ENCODE assay signal across 8 cellular contexts in the genomic region with DNA sequence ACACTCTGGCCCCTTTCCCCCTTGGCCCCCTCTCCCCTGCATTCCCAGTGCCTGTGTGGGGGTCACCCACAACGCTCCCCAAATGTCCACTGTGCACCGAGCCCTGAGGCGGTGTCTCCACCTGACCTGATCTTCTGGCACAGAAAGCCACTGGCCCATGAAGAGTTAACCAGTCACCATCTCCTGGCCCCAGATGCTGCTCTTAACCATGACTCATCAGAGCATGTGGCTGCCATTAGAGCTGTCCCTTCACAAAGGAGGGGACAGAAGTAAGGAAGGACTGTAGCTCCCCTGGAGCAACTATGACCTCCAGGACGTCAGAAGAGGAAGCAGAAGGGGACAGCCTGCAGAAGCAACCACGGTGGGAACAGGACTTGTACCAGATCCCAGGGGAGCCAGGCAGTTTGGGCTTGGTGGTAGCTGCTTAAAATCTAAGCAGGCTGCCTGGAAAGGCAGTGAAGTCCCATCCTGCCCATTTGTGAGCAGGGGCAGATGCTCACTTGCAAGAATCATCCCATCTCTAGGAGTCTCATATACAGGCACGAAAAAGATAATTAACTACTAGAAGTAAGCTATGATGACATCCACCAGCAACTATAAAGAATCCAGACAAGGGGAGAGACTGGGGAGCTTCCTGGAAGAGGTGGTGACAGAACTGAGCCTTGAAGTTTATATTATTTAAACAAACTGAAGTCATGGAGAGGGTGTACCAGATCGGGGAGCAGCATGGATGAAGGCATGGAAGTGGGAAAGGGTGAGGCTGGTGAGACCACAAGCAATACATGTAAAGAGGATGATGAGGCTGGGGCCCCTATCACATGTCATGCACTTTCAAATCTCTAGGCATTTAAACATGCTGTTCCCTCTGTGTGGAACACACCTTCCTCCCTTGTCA. TPM values are rescaled to one million over a fixed set of nuclear protein-coding genes. Genes with fewer than 3 reads are reported as not detected.
DNase-seq lines count a peak whose midpoint lies in the region; ATAC-seq, FAIRE-seq and TF ChIP-seq lines count a peak whose summit lies in the region.

No MANE protein-coding gene starts in this region.

- no peaks in the 10 kb centered on the region for H3K36me3 ChIP-seq in BLaER1 treated with 17β-estradiol and CSF1 and Interleukin-3, amounts not matched to agents 10 nM and 100 nM
- H3K36me3 ChIP-seq in HUES64 (ENCODE audit: insufficient read depth, low read length): no peaks in the 10 kb centered on the region

- CTCF ChIA-PET in T-cell (lab: Charles Lee): no interaction called here

- H3K27ac Mint-ChIP-seq in T-cell: peak overlapping the region in 1 of 2 donors; percentile 25
- H3K27ac Mint-ChIP-seq in nephron progenitor cell: peak overlapping the region; percentile 20

- H3K9me3 ChIP-seq in BLaER1 treated with 17β-estradiol and CSF1 and Interleukin-3, amounts not matched to agents 10 nM and 100 nM (replicated peaks in 1 of 11): no peaks in the 10 kb centered on the region
- H3K9me3 ChIP-seq in HUES64 (ENCODE audit: insufficient read depth, low read depth, low read length): no peaks in the 10 kb centered on the region

- H3K4me2 ChIP-seq in BLaER1 treated with 17β-estradiol and CSF1 and Interleukin-3, amounts not matched to agents 10 nM and 100 nM: peak overlapping the region; percentile 63 to 94 (median 73); a peak in 21 of 22 replicates

- peaks cover 25 to 49% (median 44%) of the 10 kb centered on the region in 11 experiments for H3K27me3 ChIP-seq in BLaER1 treated with 17β-estradiol and CSF1 and Interleukin-3, amounts not matched to agents 10 nM and 100 nM
- peaks cover 18% of the 10 kb centered on the region for H3K27me3 ChIP-seq in HUES64 (ENCODE audit: insufficient read depth, low read length)

- no peaks in the 10 kb centered on the region for H4K20me1 ChIP-seq in BLaER1 treated with 17β-estradiol and CSF1 and Interleukin-3, amounts not matched to agents 10 nM and 100 nM

- H3K27ac ChIP-seq in BLaER1 treated with 17β-estradiol and CSF1 and Interleukin-3, amounts not matched to agents 10 nM and 100 nM: no peak overlapping the region
- no peak overlapping the region for H3K27ac ChIP-seq in HUES64 (ENCODE audit: low read depth, low read length)

- peaks cover 27 to 38% of the 10 kb centered on the region in 2 donors for H3K27me3 Mint-ChIP-seq in T-cell
- H3K27me3 Mint-ChIP-seq in nephron progenitor cell (ENCODE audit: low read depth, poor library complexity): peaks cover 28% of the 10 kb centered on the region

- H3K4me1 ChIP-seq in BLaER1 treated with 17β-estradiol and CSF1 and Interleukin-3, amounts not matched to agents 10 nM and 100 nM: peaks cover 12 to 20% (median 16%) of the 10 kb centered on the region in 10 experiments
- H3K4me1 ChIP-seq in HUES64 (ENCODE audit: insufficient read depth, low read length): peaks cover 21% of the 10 kb centered on the region

- H3K4me1 Mint-ChIP-seq in T-cell: peaks cover 8 to 9% (median 8%) of the 10 kb centered on the region in 3 donors
- H3K4me1 Mint-ChIP-seq in nephron progenitor cell: peaks cover 24% of the 10 kb centered on the region

- H3K9me3 Mint-ChIP-seq in T-cell (no peaks in the 10 kb centered on the region), nephron progenitor cell (no peaks in the 10 kb centered on the region)

- WGBS in HUES64: 38% methylated on average over 6 of the region's 7 CpGs

- H3K36me3 Mint-ChIP-seq in T-cell (no peaks in the 10 kb centered on the region), nephron progenitor cell (ENCODE audit: low read depth) (no peaks in the 10 kb centered on the region)

- DNase-seq in GM18507 (ENCODE audit: extremely low spot score, insufficient read length, low read depth) (peak; percentile 46), T-cell (no peak), fibroblast of gingiva (ENCODE audit: low read depth) (peak; percentile 37), nephron progenitor cell (no peak)
- no peak for DNase-seq in stimulated activated CD4-positive, alpha-beta T cell treated with anti-CD3 and anti-CD28 coated beads, Interleukin-15, amount 100 ng/mL, for 24 hours

- peak overlapping the region in 3 of 10 experiments; percentile 46 to 64 (median 52); a peak in 3 of 20 replicates for H3K4me3 ChIP-seq in BLaER1 treated with 17β-estradiol and CSF1 and Interleukin-3, amounts not matched to agents 10 nM and 100 nM
- H3K4me3 ChIP-seq in HUES64 (ENCODE audit: low read length): peak overlapping the region; percentile 74

- H3K9ac ChIP-seq in BLaER1 treated with 17β-estradiol and CSF1 and Interleukin-3, amounts not matched to agents 10 nM and 100 nM: no peak overlapping the region
- peak overlapping the region; percentile 48; the same call in 1 of the 2 replicates for H3K9ac ChIP-seq in HUES64 (ENCODE audit: low read depth, low read length)

- no peak for ATAC-seq in T-cell (replicated peaks in 1 of 4)
- no peak for ATAC-seq in GM19035 (IDR thresholded peaks at IDR 0.05; ENCODE audit: unreplicated experiment)

- peak overlapping the region; percentile 72 to 76 (median 75) for H3K4me3 Mint-ChIP-seq in T-cell
- H3K4me3 Mint-ChIP-seq in nephron progenitor cell: peak overlapping the region; percentile 84

- TF ChIP-seq CTCF in nephron progenitor cell (IDR thresholded peaks at IDR 0.05): no peak

- FAIRE-seq in GM18507 (lab: Jason Lieb, UNC): peak; percentile 56

- POLR2A ChIA-PET in T-cell (lab: Charles Lee): no interaction called here

RNA-seq across cellular contexts. Expression of a gene that starts 1.1 kb away (rescaled TPM):
- 2.7 TPM for polyA plus RNA-seq in HUES64 (2013, experiment 1 of 2)
- polyA plus RNA-seq in HUES64 (2013, experiment 2 of 2): 3.8 TPM
- under 1 TPM in 1 of 5 donors, not detected in 4; 0.36 TPM for total RNA-seq in T-cell

Comparison
In these comparisons a context has a peak if more than half of its experiments do, and no peak if none do; other contexts are left out.
1. DNase-seq: peak in GM18507 (single experiment) and fibroblast of gingiva (single experiment); none in T-cell (0 of 34), nephron progenitor cell (single experiment) and stimulated activated CD4-positive, alpha-beta T cell treated with anti-CD3 and anti-CD28 coated beads, Interleukin-15, amount 100 ng/mL, for 24 hours (single experiment).